Comparison of ENCODE assay signal across 8 cellular contexts in genomic region chr17:78357687-78358537, GRCh38. TPM values are rescaled to one million over a fixed set of nuclear protein-coding genes. Genes with fewer than 3 reads are reported as not detected.
DNase-seq lines count a peak whose midpoint lies in the region; ATAC-seq and TF ChIP-seq lines count a peak whose summit lies in the region.

No MANE protein-coding gene starts in this region.

- DNase-seq in HCT116 (ENCODE audit: low read depth, low spot score) (no peak), immature natural killer cell (no peak), HUDEP-2 (lab: John Stamatoyannopoulos, UW; ENCODE audit: unreplicated experiment in 76 of 76) (no peak), NCI-H774 (lab: John Stamatoyannopoulos, UW) (no peak), DMS114 treated with DMSO at 0.1 percent for 48 hours (lab: John Stamatoyannopoulos, UW; ENCODE audit: unreplicated experiment) (no peak)
- DNase-seq in stimulated activated effector memory CD8-positive, alpha-beta T cell treated with anti-CD3 and anti-CD28 coated beads, Interleukin-12 subunit alpha, Interleukin-12 subunit beta, amount 100 ng/mL, for 72 hours (ENCODE audit: low spot score in 2 of 2) = no peak

- CTCF ChIA-PET in HCT116 (lab: Charles Lee) = no interaction called here

- TF ChIP-seq POLR2A in HCT116 (IDR thresholded peaks at IDR 0.05; ENCODE audit: borderline replicate concordance, extremely low read depth, insufficient read depth, insufficient read length) = no peak

- peaks cover 3% of the 10 kb centered on the region; the same call in 1 of the 2 replicates for H4K20me1 ChIP-seq in HCT116 (ENCODE audit: insufficient read depth)

- no peaks in the 10 kb centered on the region for H3K9me3 Mint-ChIP-seq in activated naive CD8-positive, alpha-beta T cell (ENCODE audit: low read depth)
- H3K9me3 Mint-ChIP-seq in immature natural killer cell = no peaks in the 10 kb centered on the region
- no peaks in the 10 kb centered on the region for H3K9me3 Mint-ChIP-seq in stimulated activated effector memory CD8-positive, alpha-beta T cell treated with anti-CD3 and anti-CD28 coated beads, Interleukin-12 subunit alpha, Interleukin-12 subunit beta, amount 100 ng/mL, for 72 hours

- H3K9ac ChIP-seq in HCT116 (ENCODE audit: low read length) = 0 out of 2 replicates have a peak overlapping the region, but pooled peaks have one; percentile 8

- peak overlapping the region; percentile 98 for H3K4me2 ChIP-seq in HCT116 (ENCODE audit: low read length)

- H3K4me3 Mint-ChIP-seq in activated naive CD8-positive, alpha-beta T cell = peak overlapping the region; percentile 88
- peak overlapping the region; percentile 44 to 66 (median 59) for H3K4me3 Mint-ChIP-seq in immature natural killer cell
- peak overlapping the region; percentile 79 for H3K4me3 Mint-ChIP-seq in stimulated activated effector memory CD8-positive, alpha-beta T cell treated with anti-CD3 and anti-CD28 coated beads, Interleukin-12 subunit alpha, Interleukin-12 subunit beta, amount 100 ng/mL, for 72 hours

- no peak overlapping the region for H2AFZ ChIP-seq in HCT116 (ENCODE audit: low read depth, low read length, poor library complexity, severe bottlenecking)

- ATAC-seq in HCT116 (no peak), GM19455 (IDR thresholded peaks at IDR 0.05; ENCODE audit: unreplicated experiment) (no peak)
- no peak for ATAC-seq in stimulated activated effector memory CD8-positive, alpha-beta T cell treated with anti-CD3 and anti-CD28 coated beads, Interleukin-12 subunit alpha, Interleukin-12 subunit beta, amount 100 ng/mL, for 72 hours

- H3K9me2 ChIP-seq in HCT116 (ENCODE audit: insufficient read depth) = no peaks in the 10 kb centered on the region

- no peak for TF ChIP-seq CTCF in HCT116 (IDR thresholded peaks at IDR 0.05 in 2 of 3, conservative IDR thresholded peaks at IDR 0.05 in 1 of 3; ENCODE audit: borderline replicate concordance in 1 of 3, insufficient read depth in 1 of 3, low read depth in 2 of 3, low read length in 2 of 3)

- peak overlapping the region; percentile 35; the same call in 1 of the 2 replicates for H3K27ac ChIP-seq in HCT116 (ENCODE audit: low read depth, low read length)

- no peaks in the 10 kb centered on the region for H3K27me3 Mint-ChIP-seq in activated naive CD8-positive, alpha-beta T cell
- H3K27me3 Mint-ChIP-seq in immature natural killer cell (ENCODE audit: low read depth in 3 of 3) = peaks cover 4 to 14% (median 8%) of the 10 kb centered on the region in 3 donors

- H3K36me3 Mint-ChIP-seq in activated naive CD8-positive, alpha-beta T cell = peaks cover 3% of the 10 kb centered on the region
- no peaks in the 10 kb centered on the region for H3K36me3 Mint-ChIP-seq in immature natural killer cell
- H3K36me3 Mint-ChIP-seq in stimulated activated effector memory CD8-positive, alpha-beta T cell treated with anti-CD3 and anti-CD28 coated beads, Interleukin-12 subunit alpha, Interleukin-12 subunit beta, amount 100 ng/mL, for 72 hours = peaks cover 63% of the 10 kb centered on the region

- peaks cover 26 to 77% of the 10 kb centered on the region in 2 experiments for H3K4me1 ChIP-seq in HCT116 (ENCODE audit: control insufficient read depth in 1 of 2, insufficient read depth in 2 of 2, low read length in 2 of 2)

- peak overlapping the region; percentile 86 for H3K27ac Mint-ChIP-seq in activated naive CD8-positive, alpha-beta T cell
- peak overlapping the region in 5 of 6 donors; percentile 36 to 86 (median 64) for H3K27ac Mint-ChIP-seq in immature natural killer cell
- H3K27ac Mint-ChIP-seq in stimulated activated effector memory CD8-positive, alpha-beta T cell treated with anti-CD3 and anti-CD28 coated beads, Interleukin-12 subunit alpha, Interleukin-12 subunit beta, amount 100 ng/mL, for 72 hours = peak overlapping the region; percentile 93

- no peak for TF ChIP-seq RAD21 in HCT116 (IDR thresholded peaks at IDR 0.05; ENCODE audit: low read depth)

- RAD21 ChIA-PET in HCT116 (lab: Charles Lee; ENCODE audit: low non-redundant PET in 1 of 2, low total read pairs in 2 of 2, uncharacterized antibody in 2 of 2, unreplicated experiment in 2 of 2) = no interaction called here

- H3K4me1 Mint-ChIP-seq in activated naive CD8-positive, alpha-beta T cell (ENCODE audit: low read depth) = peaks cover 55% of the 10 kb centered on the region
- peaks cover 29 to 41% of the 10 kb centered on the region in 2 donors for H3K4me1 Mint-ChIP-seq in immature natural killer cell
- peaks cover 61% of the 10 kb centered on the region for H3K4me1 Mint-ChIP-seq in stimulated activated effector memory CD8-positive, alpha-beta T cell treated with anti-CD3 and anti-CD28 coated beads, Interleukin-12 subunit alpha, Interleukin-12 subunit beta, amount 100 ng/mL, for 72 hours

- BruUV-seq in HCT116 (replicated peaks; lab: Mats Ljungman, UMichigan) = no TSS peak

- no peak overlapping the region; a peak in 1 of 4 replicates for H3K4me3 ChIP-seq in HCT116 (replicated peaks in 1 of 2; ENCODE audit: low read depth in 1 of 2, low read length in 2 of 2)

- POLR2A ChIA-PET in HCT116 (lab: Charles Lee) = interaction anchor here (1.0 to 3.4 kb wide), 3 partner anchors 15 to 42 kb away, joined by 3 to 21 read pairs (median 3); no protein-coding TSS in a partner anchor

- H3K36me3 ChIP-seq in HCT116 (ENCODE audit: control insufficient read depth in 1 of 2, insufficient read depth in 2 of 2, low read length in 2 of 2) = peaks cover 15 to 22% of the 10 kb centered on the region in 2 experiments

- H3K79me2 ChIP-seq in HCT116 (ENCODE audit: insufficient read depth, low read length) = peaks cover 36% of the 10 kb centered on the region

- intact Hi-C loops in HCT116 (cut with micrococcal nuclease) = no loop called here

- no peaks in the 10 kb centered on the region for H3K9me3 ChIP-seq in HCT116 (ENCODE audit: control insufficient read depth in 1 of 2, insufficient read depth in 1 of 2, low read depth in 1 of 2, low read length in 2 of 2)

- no peaks in the 10 kb centered on the region for H3K27me3 ChIP-seq in HCT116 (ENCODE audit: insufficient read depth, low read length)

TF ChIP-seq in HCT116, 20 proteins besides CTCF, POLR2A, EP300 and RAD21:
- no peak for TF ChIP-seq EGR1 (IDR thresholded peaks at IDR 0.05; ENCODE audit: low read depth)
- no peak for TF ChIP-seq SP1 (IDR thresholded peaks at IDR 0.05; ENCODE audit: low read depth)
- TF ChIP-seq ZBTB33 (IDR thresholded peaks at IDR 0.05; ENCODE audit: extremely low read depth, insufficient replicate concordance, low read length) = no peak

RNA-seq across cellular contexts. Expression of gene SOCS3, which starts 2.0 kb away (rescaled TPM):
- 26.7 TPM for total RNA-seq in HCT116 (2021; ENCODE audit: unreplicated experiment)
- polyA plus RNA-seq in HCT116 (2012) = 23.7 and 28.3 TPM in 2 replicates
- 10 to 100 TPM in 2 of 3 donors, 1 to 10 TPM in 1; 9.0 to 15.4 (median 10.6) TPM for polyA plus RNA-seq in immature natural killer cell

RNA-seq across cellular contexts. Expression of gene PGS1, which starts 20.5 kb away (rescaled TPM):
- 44.4 TPM for total RNA-seq in HCT116 (2021; ENCODE audit: unreplicated experiment)
- 27.4 and 29.1 TPM in 2 replicates for polyA plus RNA-seq in HCT116 (2012)
- polyA plus RNA-seq in immature natural killer cell = 10 to 100 TPM; 17.0 to 27.5 (median 27.2) TPM
